In the genomic region with DNA sequence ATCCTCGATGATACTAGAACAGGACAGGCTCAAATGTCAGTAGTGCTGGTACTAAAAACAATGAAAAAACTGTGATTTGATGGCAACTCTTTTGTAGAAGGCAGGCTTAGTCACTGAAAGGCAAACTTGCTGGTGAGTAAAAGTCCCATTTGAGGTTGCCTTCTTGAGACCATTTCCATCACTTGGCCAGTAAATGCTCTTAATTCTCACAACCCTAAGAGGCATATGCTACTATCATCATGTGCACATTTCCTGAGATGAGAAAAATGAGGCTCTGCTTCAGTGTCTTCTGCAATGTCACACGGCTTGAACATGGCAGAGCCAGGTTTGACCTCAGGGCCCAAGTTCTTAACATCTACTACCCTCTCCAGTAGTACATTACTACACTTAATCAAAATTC, we compare ENCODE assay signal across 18 cellular contexts. TPM values are rescaled to one million over a fixed set of nuclear protein-coding genes. Genes with fewer than 3 reads are reported as not detected.
DNase-seq lines count a peak whose midpoint lies in the region; ATAC-seq and TF ChIP-seq lines count a peak whose summit lies in the region.
"Had no signal": no experiment of that assay in that cellular context is flagged by ENCODE, and none has a peak within 500 bp of the region (broad histone marks: within the 10 kb centered on the region; RNA-seq: fewer than 3 reads in every experiment).

No MANE protein-coding gene starts in this region.

- WGBS in IMR-90 (ENCODE audit: extremely low coverage in 2 of 2, insufficient read length in 1 of 2), 2 experiments: no CpG with 5 or more reads among the region's 2 CpGs

- H3K4me3 ChIP-seq in IMR-90 (ENCODE audit: insufficient read depth, low read depth, low read length) (no peak overlapping the region), endocrine pancreas (ENCODE audit: control insufficient read depth, insufficient read depth, low read length) (peak overlapping the region; percentile 11)
- H3K4me3 ChIP-seq: breast epithelium, sigmoid colon, tibial nerve had no signal

- H3K4me1 ChIP-seq in IMR-90 (ENCODE audit: control insufficient read depth, insufficient read depth, low read length) (peaks cover 23% of the 10 kb centered on the region), endocrine pancreas (ENCODE audit: control insufficient read depth, insufficient read depth, low read length) (peaks cover 15% of the 10 kb centered on the region)
- H3K4me1 ChIP-seq: breast epithelium had no signal

- 0 out of 2 replicates have a peak overlapping the region, but pooled peaks have one; percentile 2 for H3K14ac ChIP-seq in IMR-90 (replicated peaks; ENCODE audit: low read depth, low read length)

- no peak overlapping the region for H4K8ac ChIP-seq in IMR-90 (ENCODE audit: low read depth in 2 of 2, low read length in 2 of 2)

- H3K4me2 ChIP-seq in IMR-90 (ENCODE audit: low read depth, low read length): peak overlapping the region; percentile 76

- no peak overlapping the region for H2AK5ac ChIP-seq in IMR-90 (ENCODE audit: low read depth, low read length)

- intact Hi-C loops in IMR-90 (cut with micrococcal nuclease): loop anchor here (10.0 kb wide), 1 partner anchor 233 kb away; no protein-coding TSS in a partner anchor

- no TSS peak for BruUV-seq in IMR-90 (replicated peaks; lab: Mats Ljungman, UMichigan)

- CTCF ChIA-PET in IMR-90 (lab: Yijun Ruan, JAX): no interaction called here

- H3K9ac ChIP-seq in IMR-90 (ENCODE audit: low read depth, low read length): no peak overlapping the region
- H3K9ac ChIP-seq in endocrine pancreas (ENCODE audit: control insufficient read depth, insufficient read depth, low read length): no peak overlapping the region

- TF ChIP-seq POLR2A in IMR-90 (IDR thresholded peaks at IDR 0.05; ENCODE audit: low read depth, low read length): no peak

- no peak overlapping the region for H3K18ac ChIP-seq in IMR-90 (ENCODE audit: low read depth, low read length)

- H3K36me3 Mint-ChIP-seq in activated T-cell treated with anti-CD3 and anti-CD28 coated beads, Interleukin-2, amount 50 U/mL, for 72 hours (ENCODE audit: insufficient read depth in 2 of 2): peaks cover 1 to 10% of the 10 kb centered on the region in 2 donors

- no peak overlapping the region for H2AK9ac ChIP-seq in IMR-90 (replicated peaks; ENCODE audit: low read depth, low read length, poor library complexity)

- H3K9me1 ChIP-seq in IMR-90 (ENCODE audit: insufficient read depth, low read length): peaks cover 10% of the 10 kb centered on the region; the same call in 1 of the 2 replicates

- H3K27me3 ChIP-seq in IMR-90 (ENCODE audit: control insufficient read depth, insufficient read depth, low read length) (no peaks in the 10 kb centered on the region), endocrine pancreas (ENCODE audit: control insufficient read depth, insufficient read depth, low read length) (no peaks in the 10 kb centered on the region)
- H3K27me3 ChIP-seq: breast epithelium, sigmoid colon, tibial nerve had no signal

- in situ Hi-C loops in IMR-90 (cut with MboI; ENCODE audit: low sequenced_read_pairs): no loop called here

- no peak overlapping the region for H4K5ac ChIP-seq in IMR-90 (ENCODE audit: low read depth, low read length)

- H2BK5ac ChIP-seq in IMR-90 (ENCODE audit: low read depth, low read length, poor library complexity, severe bottlenecking): peak overlapping the region; percentile 18

- H3K4ac ChIP-seq in IMR-90 (ENCODE audit: low read depth, low read length): no peak overlapping the region

- no peak overlapping the region for H3K56ac ChIP-seq in IMR-90 (ENCODE audit: extremely low read depth, insufficient read depth, low read length)

- H2BK15ac ChIP-seq in IMR-90 (ENCODE audit: low read depth, low read length): no peak overlapping the region

- TF ChIP-seq CTCF in IMR-90 (conservative IDR thresholded peaks at IDR 0.05; ENCODE audit: low read depth, low read length): no peak

- H3K27ac Mint-ChIP-seq in activated T-cell treated with anti-CD3 and anti-CD28 coated beads, Interleukin-2, amount 50 U/mL, for 72 hours: peak overlapping the region; percentile 48

- peaks cover 70% of the 10 kb centered on the region for H3K4me1 Mint-ChIP-seq in activated T-cell treated with anti-CD3 and anti-CD28 coated beads, Interleukin-2, amount 50 U/mL, for 72 hours (ENCODE audit: low read depth)

- no peak for DNase-seq in activated T-cell treated with anti-CD3 and anti-CD28 coated beads, Interleukin-2, amount 50 U/mL, for 72 hours
- no peak for DNase-seq in activated T-cell treated with anti-CD3 and anti-CD28 coated beads, Interleukin-2, amount 50 U/mL, for 1 hour
- DNase-seq in IMR-90 (no peak), NCI-H2171 (lab: John Stamatoyannopoulos, UW) (no peak), LoVo (ENCODE audit: low spot score) (no peak), HT-29 (ENCODE audit: low spot score) (no peak)
- DNase-seq in stimulated activated naive CD8-positive, alpha-beta T cell treated with anti-CD3 and anti-CD28 coated beads, Interleukin-15, Interleukin-2, amounts not matched to agents 100 U/mL and 50 U/mL, for 24 hours: no peak
- DNase-seq: activated CD4-positive, CD25-positive, alpha-beta regulatory T cell; activated naive CD4-positive, alpha-beta T cell treated with Interleukin-2 at 50 U/mL for 16 hours; EL; mesendoderm; NCI-H1092 treated with DMSO at 0.1 percent for 48 hours; NCI-H748 treated with DMSO at 0.1 percent for 48 hours; sigmoid colon; stimulated activated CD4-positive, alpha-beta T cell treated with anti-CD3 and anti-CD28 coated beads, Interleukin-4, amount 100 ng/mL, for 24 hours had no signal

- no peak for TF ChIP-seq RAD21 in IMR-90 (IDR thresholded peaks at IDR 0.05; ENCODE audit: low read length)

- H4K20me1 ChIP-seq in IMR-90 (ENCODE audit: insufficient read depth, low read length): peaks cover 93% of the 10 kb centered on the region

- H2AFZ ChIP-seq in IMR-90 (replicated peaks; ENCODE audit: low read length, poor library complexity): no peak overlapping the region

- no peaks in the 10 kb centered on the region for H3K27me3 Mint-ChIP-seq in activated T-cell treated with anti-CD3 and anti-CD28 coated beads, Interleukin-2, amount 50 U/mL, for 72 hours (ENCODE audit: low read depth)

- H3K23ac ChIP-seq in IMR-90 (ENCODE audit: low read depth, low read length): 0 out of 2 replicates have a peak overlapping the region, but pooled peaks have one; percentile 4

- dilution Hi-C loops in IMR-90 (cut with HindIII; ENCODE audit: low sequenced_read_pairs, unreplicated experiment): no loop called here

- ATAC-seq in activated T-cell treated with anti-CD3 and anti-CD28 coated beads, Interleukin-2, amount 50 U/mL, for 72 hours (replicated peaks in 1 of 2): peak in 1 of 2 donors; percentile 72
- ATAC-seq in IMR-90 (ENCODE audit: low read depth): no peak
- ATAC-seq in stimulated activated naive CD8-positive, alpha-beta T cell treated with anti-CD3 and anti-CD28 coated beads, Interleukin-15, Interleukin-2, amounts not matched to agents 100 U/mL and 50 U/mL, for 24 hours: peak; percentile 32

- no peak overlapping the region for H2BK20ac ChIP-seq in IMR-90 (ENCODE audit: low read depth, low read length)

- H2BK120ac ChIP-seq in IMR-90 (ENCODE audit: low read depth, low read length): no peak overlapping the region

- H3K9me3 ChIP-seq in IMR-90 (ENCODE audit: control insufficient read depth, insufficient read depth, low read length): no peaks in the 10 kb centered on the region
- no peaks in the 10 kb centered on the region for H3K9me3 ChIP-seq in endocrine pancreas (ENCODE audit: control insufficient read depth, low read length)
- H3K9me3 ChIP-seq: breast epithelium, sigmoid colon, tibial nerve had no signal

- H3K9me3 Mint-ChIP-seq in activated T-cell treated with anti-CD3 and anti-CD28 coated beads, Interleukin-2, amount 50 U/mL, for 72 hours: no peaks in the 10 kb centered on the region

- peak overlapping the region in 1 of 2 donors; percentile 7 for H3K4me3 Mint-ChIP-seq in activated T-cell treated with anti-CD3 and anti-CD28 coated beads, Interleukin-2, amount 50 U/mL, for 72 hours

- POLR2A ChIA-PET in IMR-90 (lab: Charles Lee; ENCODE audit: unreplicated experiment): no interaction called here

- H3K36me3 ChIP-seq in IMR-90 (ENCODE audit: control insufficient read depth, insufficient read depth, low read length) (no peaks in the 10 kb centered on the region; the same call in 1 of the 2 replicates), endocrine pancreas (ENCODE audit: control insufficient read depth, insufficient read depth, low read length) (no peaks in the 10 kb centered on the region)
- H3K36me3 ChIP-seq: breast epithelium, sigmoid colon, tibial nerve had no signal

- H3K27ac ChIP-seq in IMR-90 (ENCODE audit: insufficient read depth, low read length): no peak overlapping the region
- H3K27ac ChIP-seq: breast epithelium had no signal

- H3K79me1 ChIP-seq in IMR-90 (ENCODE audit: low read depth in 1 of 2, low read length in 2 of 2): peaks cover 0 to 40% of the 10 kb centered on the region in 2 experiments; a peak in 2 of 4 replicates

- no peak overlapping the region for H4K91ac ChIP-seq in IMR-90 (ENCODE audit: insufficient read depth, low read depth, low read length)

TF ChIP-seq in IMR-90, 13 proteins besides CTCF, POLR2A, EP300 and RAD21 (continues in another document):
- TF ChIP-seq MAZ (IDR thresholded peaks at IDR 0.05; ENCODE audit: borderline replicate concordance, low read depth, low read length) (no peak), CHD1 (IDR thresholded peaks at IDR 0.05; ENCODE audit: low read depth, low read length) (no peak), MAFK (IDR thresholded peaks at IDR 0.05; ENCODE audit: low read depth, low read length) (no peak), RCOR1 (IDR thresholded peaks at IDR 0.05; ENCODE audit: insufficient replicate concordance, low read length) (no peak), FOS (IDR thresholded peaks at IDR 0.05; ENCODE audit: low read depth, low read length) (no peak), RFX5 (IDR thresholded peaks at IDR 0.05; ENCODE audit: low read depth, low read length) (no peak), BHLHE40 (IDR thresholded peaks at IDR 0.05; ENCODE audit: low read depth, low read length) (no peak), CEBPB (IDR thresholded peaks at IDR 0.05; ENCODE audit: low read depth, low read length) (no peak), MXI1 (IDR thresholded peaks at IDR 0.05; ENCODE audit: borderline replicate concordance, low read depth, low read length) (no peak), NFE2L2 (IDR thresholded peaks at IDR 0.05; ENCODE audit: low read depth, low read length) (no peak)

RNA-seq across cellular contexts. Expression of a gene that starts 9.9 kb away (rescaled TPM):
- total RNA-seq in activated T-cell treated with anti-CD3 and anti-CD28 coated beads, Interleukin-2, amount 50 U/mL, for 72 hours: 10 to 100 TPM; 64.5 to 71.0 TPM
- 7.9 and 10.8 TPM in 2 replicates for total RNA-seq in IMR-90 (2012; rRNA removed)
- 25.1 and 26.6 TPM in 2 replicates for polyA plus RNA-seq in IMR-90 (2012; rRNA removed)
- polyA plus RNA-seq in IMR-90 (2012; cell fraction: cytosol; rRNA removed): 28.5 and 28.7 TPM in 2 replicates
- polyA plus RNA-seq in IMR-90 (2012; cell fraction: nucleus; rRNA removed; ENCODE audit: low replicate concordance): 18.3 and 20.4 TPM in 2 replicates
- 18.3 and 18.8 TPM in 2 replicates for total RNA-seq in HT-29 (2014; rRNA removed; shearing (Covaris generic))
